Comparison of ENCODE assay signal across 9 cellular contexts in the genomic region with DNA sequence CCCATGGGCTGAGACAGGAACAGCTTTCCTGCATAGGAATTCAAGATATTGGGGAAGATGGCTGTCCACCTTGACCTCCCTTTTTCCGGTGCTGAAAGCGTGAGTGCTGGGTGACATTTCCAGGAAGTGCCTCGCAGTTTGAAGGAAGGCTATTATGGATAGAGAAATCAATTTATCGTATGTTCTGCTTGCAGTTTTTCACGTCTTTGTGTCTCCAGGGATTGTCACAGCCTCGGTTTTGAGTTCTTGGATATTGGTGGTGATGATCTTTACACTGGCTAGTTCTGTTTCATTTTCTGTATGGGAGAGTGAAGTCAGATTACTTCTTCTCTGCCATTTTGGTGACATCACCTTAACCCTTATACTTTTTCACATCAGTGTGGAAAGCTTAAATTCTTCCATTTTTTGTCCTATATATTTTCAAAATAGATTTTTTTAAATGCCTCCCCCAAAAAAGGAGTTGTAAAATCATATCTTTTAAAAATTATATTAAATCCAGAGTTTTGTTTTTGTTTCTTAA.
DNase-seq lines count a peak whose midpoint lies in the region; ATAC-seq, FAIRE-seq and TF ChIP-seq lines count a peak whose summit lies in the region.
"Had no signal": no experiment of that assay in that cellular context is flagged by ENCODE, and none has a peak within 500 bp of the region (broad histone marks: within the 10 kb centered on the region; RNA-seq: fewer than 3 reads in every experiment).

No MANE protein-coding gene starts in this region.

- no peak for TF ChIP-seq CTCF in HepG2 (CRISPR knock-in tag; IDR thresholded peaks at IDR 0.05)
- TF ChIP-seq CTCF in kidney (IDR thresholded peaks at IDR 0.05; ENCODE audit: borderline replicate concordance, extremely low read depth, insufficient read depth) = no peak

- BruUV-seq in HepG2 (replicated peaks; lab: Mats Ljungman, UMichigan) = no TSS peak

- no peaks in the 10 kb centered on the region for H3K79me2 ChIP-seq in HepG2 (ENCODE audit: insufficient read depth, low read length)

- POLR2A ChIA-PET in HepG2 (lab: Yijun Ruan, JAX) = no interaction called here

- CTCF ChIA-PET in HepG2 (lab: Yijun Ruan, JAX; ENCODE audit: low intra/inter-chr PET ratio, low total read pairs) = interaction anchor here (1.1 to 2.9 kb wide), 2 partner anchors 221 to 1025 kb away, joined by 3 to 40 read pairs; no protein-coding TSS in a partner anchor

- intact Hi-C loops in HepG2 (cut with micrococcal nuclease; ENCODE audit: unreplicated experiment) = loop anchor here (1.0 to 5.0 kb wide), 2 partner anchors 222 to 392 kb away; no protein-coding TSS in a partner anchor
- intact Hi-C loops in kidney (cut with DNase I) = loop anchor here (10.0 kb wide), 1 partner anchor 219 kb away; no protein-coding TSS in a partner anchor

- H3K27ac ChIP-seq in HUES64 (ENCODE audit: low read depth, low read length) (no peak overlapping the region), HepG2 (ENCODE audit: extremely low read length, insufficient read depth, low read length) (no peak overlapping the region), small intestine (ENCODE audit: low read depth in 1 of 2, low read length in 1 of 2) (no peak overlapping the region), kidney (ENCODE audit: low read depth in 2 of 2, low read length in 2 of 2) (no peak overlapping the region)

- H3K4me3 ChIP-seq in HUES64 (ENCODE audit: low read length) = peak overlapping the region; percentile 31
- no peak overlapping the region for H3K4me3 ChIP-seq in HepG2 (replicated peaks in 1 of 3; ENCODE audit: insufficient read depth in 1 of 3, low read depth in 2 of 3, low read length in 3 of 3)
- H3K4me3 ChIP-seq in small intestine (ENCODE audit: low read depth in 1 of 2, low read length in 2 of 2) = peak overlapping the region in 1 of 2 donors; percentile 18
- no peak overlapping the region for H3K4me3 ChIP-seq in kidney (ENCODE audit: low read length in 2 of 2)

- WGBS in HUES64 = 87% methylated on average over 6 of the region's 6 CpGs
- WGBS in HepG2 (ENCODE audit: low lambda C conversion rate) = 8% methylated on average over 6 of the region's 6 CpGs
- 56 to 69% (median 60%) methylated on average over 6 of the region's 6 CpGs for WGBS in small intestine, 3 donors

- TF ChIP-seq EP300 in HepG2 (IDR thresholded peaks at IDR 0.05; ENCODE audit: low read depth in 2 of 2, low read length in 2 of 2) (no peak), HepG2 (CRISPR knock-in tag; IDR thresholded peaks at IDR 0.05; ENCODE audit: borderline replicate concordance) (no peak)

- in situ Hi-C loops in HepG2 (cut with HindIII; ENCODE audit: extremely low pct_ligation_motif_present, low pct_unique_long_range_greater_than_20kb) = loop anchor here (5.0 to 25.0 kb wide), 3 partner anchors 227 to 1027 kb away; no protein-coding TSS in a partner anchor

- DNase-seq in HepG2 (ENCODE audit: low spot score) (no peak), small intestine (no peak), kidney (no peak), NCI-H1105 (lab: John Stamatoyannopoulos, UW) (no peak), epidermal melanocyte (ENCODE audit: insufficient read length, low spot score) (no peak)

- ATAC-seq in GM18498 (IDR thresholded peaks at IDR 0.05; ENCODE audit: unreplicated experiment) (peak; percentile 49), GM21529 (IDR thresholded peaks at IDR 0.05; ENCODE audit: unreplicated experiment) (peak; percentile 64), HepG2 (no peak)

- H3K4me1 ChIP-seq in HUES64 (ENCODE audit: insufficient read depth, low read length) (no peaks in the 10 kb centered on the region), HepG2 (ENCODE audit: insufficient read depth, low read length) (peaks cover 5% of the 10 kb centered on the region), small intestine (ENCODE audit: control insufficient read depth in 2 of 2, insufficient read depth in 1 of 2, low read depth in 1 of 2, low read length in 1 of 2) (no peaks in the 10 kb centered on the region), kidney (ENCODE audit: control insufficient read depth in 1 of 2, insufficient read depth in 1 of 2, low read depth in 1 of 2, low read length in 2 of 2) (no peaks in the 10 kb centered on the region)

- H4K20me1 ChIP-seq in HepG2 (ENCODE audit: insufficient read depth, low read length) = no peaks in the 10 kb centered on the region

- H3K36me3 ChIP-seq in HUES64 (ENCODE audit: insufficient read depth, low read length) = no peaks in the 10 kb centered on the region
- no peaks in the 10 kb centered on the region for H3K36me3 ChIP-seq in HepG2 (replicated peaks in 1 of 2; ENCODE audit: control insufficient read depth in 1 of 2, insufficient read depth in 2 of 2, low read length in 2 of 2)
- H3K36me3 ChIP-seq in small intestine (ENCODE audit: control insufficient read depth in 2 of 2, insufficient read depth in 2 of 2, low read length in 2 of 2) = no peaks in the 10 kb centered on the region
- no peaks in the 10 kb centered on the region for H3K36me3 ChIP-seq in kidney (ENCODE audit: control insufficient read depth in 1 of 2, insufficient read depth in 2 of 2, low read length in 2 of 2)

- H3K27me3 ChIP-seq in HUES64 (ENCODE audit: insufficient read depth, low read length) (no peaks in the 10 kb centered on the region), HepG2 (ENCODE audit: control insufficient read depth in 1 of 2, insufficient read depth in 2 of 2, low read length in 2 of 2) (peaks cover 0 to 4% of the 10 kb centered on the region in 2 experiments; a peak in 1 of 5 replicates), small intestine (ENCODE audit: control insufficient read depth in 2 of 2, insufficient read depth in 2 of 2, low read length in 2 of 2) (peaks cover 0 to 2% of the 10 kb centered on the region in 2 donors)

- no peak for TF ChIP-seq RAD21 in HepG2 (CRISPR knock-in tag; IDR thresholded peaks at IDR 0.05)

- peak overlapping the region; percentile 50 for H3K4me2 ChIP-seq in HepG2 (ENCODE audit: low read depth, low read length)

- H3K9ac ChIP-seq in HUES64 (ENCODE audit: low read depth, low read length) = no peak overlapping the region
- no peak overlapping the region for H3K9ac ChIP-seq in HepG2 (ENCODE audit: insufficient read depth, low read depth, low read length)
- no peak overlapping the region for H3K9ac ChIP-seq in kidney (ENCODE audit: low read length in 2 of 2)

- FAIRE-seq in HepG2 (lab: Jason Lieb, UNC) (no peak), small intestine (lab: Jason Lieb, UNC) (no peak), kidney (lab: Jason Lieb, UNC) (no peak)
- FAIRE-seq: bronchial epithelial cell had no signal

- H2AFZ ChIP-seq in HepG2 (ENCODE audit: low read length) = no peak overlapping the region

- H3K9me3 ChIP-seq in HUES64 (ENCODE audit: insufficient read depth, low read depth, low read length) = no peaks in the 10 kb centered on the region
- no peaks in the 10 kb centered on the region for H3K9me3 ChIP-seq in HepG2 (ENCODE audit: low read length)
- no peaks in the 10 kb centered on the region for H3K9me3 ChIP-seq in small intestine (ENCODE audit: control insufficient read depth, low read depth)
- no peaks in the 10 kb centered on the region for H3K9me3 ChIP-seq in kidney (ENCODE audit: control insufficient read depth in 1 of 2, low read length in 2 of 2)

- TF ChIP-seq POLR2A in HepG2 (IDR thresholded peaks at IDR 0.05; ENCODE audit: insufficient read depth in 1 of 2, low read depth in 2 of 2, low read length in 2 of 2) = no peak

TF ChIP-seq in HepG2, 621 proteins besides CTCF, POLR2A, EP300 and RAD21:
- TF ChIP-seq ATF7 (IDR thresholded peaks at IDR 0.05) (peak; percentile 9; the same call in 1 of the 2 replicates), ATF7 (CRISPR knock-in tag; IDR thresholded peaks at IDR 0.05) (no peak), SALL1 (CRISPR knock-in tag; IDR thresholded peaks at IDR 0.05) (no peak), ZMYM2 (CRISPR knock-in tag; IDR thresholded peaks at IDR 0.05) (no peak), ZBTB38 (CRISPR knock-in tag; IDR thresholded peaks at IDR 0.05) (no peak)
